Comparison of ENCODE assay signal across 12 cellular contexts in genomic region chr18:23627325-23627724, GRCh38. TPM values are rescaled to one million over a fixed set of nuclear protein-coding genes. Genes with fewer than 3 reads are reported as not detected.
DNase-seq lines count a peak whose midpoint lies in the region; ATAC-seq, FAIRE-seq and TF ChIP-seq lines count a peak whose summit lies in the region.
"Had no signal": no experiment of that assay in that cellular context is flagged by ENCODE, and none has a peak within 500 bp of the region (broad histone marks: within the 10 kb centered on the region; RNA-seq: fewer than 3 reads in every experiment).

No MANE protein-coding gene starts in this region.

- no peaks in the 10 kb centered on the region for H3K36me3 ChIP-seq in astrocyte (ENCODE audit: insufficient read depth, low read length)
- H3K36me3 ChIP-seq: spleen had no signal

- no peaks in the 10 kb centered on the region for H3K36me3 Mint-ChIP-seq in astrocyte (ENCODE audit: low read depth, unreplicated experiment)

- no peaks in the 10 kb centered on the region for H3K79me2 ChIP-seq in astrocyte (ENCODE audit: insufficient read depth, low read length)

- H3K4me3 Mint-ChIP-seq in astrocyte (ENCODE audit: unreplicated experiment), result no peak overlapping the region
- H3K4me3 Mint-ChIP-seq: B cell had no signal

- no peak overlapping the region for H3K27ac ChIP-seq in astrocyte (ENCODE audit: low read depth, low read length)
- H3K27ac ChIP-seq: spleen had no signal

- no peaks in the 10 kb centered on the region for H3K9me3 Mint-ChIP-seq in astrocyte (ENCODE audit: unreplicated experiment)

- no peaks in the 10 kb centered on the region for H3K9me3 ChIP-seq in astrocyte (ENCODE audit: insufficient read depth, low read depth, low read length)
- H3K9me3 ChIP-seq: spleen had no signal

- H3K4me1 ChIP-seq in astrocyte (ENCODE audit: insufficient read depth, low read length), result peaks cover 17% of the 10 kb centered on the region

- FAIRE-seq in HTR-8/SVneo (lab: Jason Lieb, UNC), result no peak
- no peak for FAIRE-seq in astrocyte (lab: Jason Lieb, UNC)

- H3K27me3 Mint-ChIP-seq in astrocyte (ENCODE audit: low read depth, unreplicated experiment), result peaks cover 15% of the 10 kb centered on the region

- no peak overlapping the region for H2AFZ ChIP-seq in astrocyte (ENCODE audit: low read depth, low read length)

- H3K9ac ChIP-seq in astrocyte (ENCODE audit: low read length), result no peak overlapping the region

- peak overlapping the region; percentile 52 for H3K4me2 ChIP-seq in astrocyte (ENCODE audit: low read length)

- H3K4me1 Mint-ChIP-seq in astrocyte (ENCODE audit: low read depth, unreplicated experiment), result peaks cover 7% of the 10 kb centered on the region
- H3K4me1 Mint-ChIP-seq: B cell had no signal

- no peak overlapping the region for H3K4me3 ChIP-seq in astrocyte (ENCODE audit: insufficient read depth, low read depth, low read length)
- H3K4me3 ChIP-seq: spleen had no signal

- no peak overlapping the region for H3K27ac Mint-ChIP-seq in astrocyte (ENCODE audit: unreplicated experiment)
- H3K27ac Mint-ChIP-seq: B cell had no signal

- TF ChIP-seq CTCF in astrocyte (IDR thresholded peaks at IDR 0.05; ENCODE audit: insufficient read depth, low read depth, low read length), result no peak

- ATAC-seq in HG03378 (IDR thresholded peaks at IDR 0.05; ENCODE audit: unreplicated experiment) (no peak), GM19455 (IDR thresholded peaks at IDR 0.05; ENCODE audit: unreplicated experiment) (no peak), GM18873 (IDR thresholded peaks at IDR 0.05; ENCODE audit: low FRiP score, unreplicated experiment) (no peak)

- peaks cover 7% of the 10 kb centered on the region for H3K27me3 ChIP-seq in astrocyte (ENCODE audit: insufficient read depth, low read length)
- H3K27me3 ChIP-seq: spleen had no signal

- DNase-seq in A172 (ENCODE audit: low spot score) (peak; percentile 78), HTR-8/SVneo (ENCODE audit: insufficient read length, low spot score) (peak; percentile 40), astrocyte (ENCODE audit: low read depth) (peak; percentile 84), kidney tubule cell (ENCODE audit: low spot score) (peak; percentile 92), UCSD-AML1 (lab: John Stamatoyannopoulos, UW; ENCODE audit: unreplicated experiment) (no peak)
- DNase-seq: NCI-H2081, spleen, trophoblast cell had no signal

- no peaks in the 10 kb centered on the region for H4K20me1 ChIP-seq in astrocyte (ENCODE audit: insufficient read depth, low read length)

RNA-seq across cellular contexts. Expression of gene ANKRD29, which starts 35.4 kb away (rescaled TPM):
- 3.8 and 4.0 TPM in 2 replicates for total RNA-seq in A172 (2014; rRNA removed; shearing (Covaris generic))
- total RNA-seq in astrocyte, result 0.70 and 0.75 TPM in 2 replicates
- total RNA-seq: B cell had no signal

RNA-seq across cellular contexts. Expression of gene NPC1, which starts 41.0 kb away (rescaled TPM):
- total RNA-seq in A172 (2014; rRNA removed; shearing (Covaris generic)), result 58.5 and 128 TPM in 2 replicates
- 36.7 and 42.4 TPM in 2 replicates for total RNA-seq in astrocyte
